Comparison of ENCODE assay signal across 8 cellular contexts in the genomic region with DNA sequence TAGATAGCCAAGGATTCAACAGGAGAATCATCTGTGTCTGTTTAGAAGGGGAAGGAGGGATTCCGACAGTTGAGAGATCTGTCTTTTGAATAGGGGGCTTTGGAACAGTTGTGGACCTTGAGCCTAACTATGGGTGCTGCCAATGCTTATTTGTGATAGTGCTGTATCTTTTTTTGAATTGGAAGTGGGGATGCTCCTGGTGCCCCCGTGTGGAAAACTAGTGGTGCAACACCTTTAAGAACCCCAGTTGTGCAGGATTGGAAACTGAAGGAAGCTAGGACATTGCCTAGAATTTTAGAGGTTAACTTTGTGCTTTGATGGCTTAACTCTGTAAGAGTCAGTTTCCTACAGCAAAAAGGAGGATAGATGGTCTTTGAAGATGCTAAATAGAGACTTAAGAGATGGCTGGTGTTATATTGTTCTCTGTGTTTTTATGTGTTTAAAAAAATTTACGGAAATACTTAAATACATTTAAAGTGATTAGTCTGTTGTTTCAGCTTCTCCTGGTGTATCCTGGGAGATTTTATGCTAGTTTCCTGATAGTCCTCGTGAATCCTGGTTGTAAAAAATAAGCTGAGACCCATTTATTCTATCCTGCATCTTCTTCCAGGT.
DNase-seq lines count a peak whose midpoint lies in the region; ATAC-seq and TF ChIP-seq lines count a peak whose summit lies in the region.

No MANE protein-coding gene starts in this region.

- TF ChIP-seq CTCF in astrocyte of the cerebellum (IDR thresholded peaks at IDR 0.05; ENCODE audit: low read depth, low read length, missing control alignments): peak; percentile 81

- H3K9me3 ChIP-seq in iPS-20b (ENCODE audit: insufficient read depth, low read depth, low read length): no peaks in the 10 kb centered on the region

- peaks cover 48% of the 10 kb centered on the region; the same call in 1 of the 2 replicates for H3K4me1 ChIP-seq in iPS-20b (ENCODE audit: insufficient read depth, low read length)

- DNase-seq in DMS114 treated with DMSO at 0.1 percent for 48 hours (lab: John Stamatoyannopoulos, UW; ENCODE audit: unreplicated experiment): peak; percentile 65
- DNase-seq in HT-29 (ENCODE audit: low spot score): peak; percentile 69
- peak; percentile 36 for DNase-seq in RPMI8226
- DNase-seq in astrocyte of the cerebellum (ENCODE audit: low read depth): no peak
- peak; percentile 52 for DNase-seq in stimulated activated CD4-positive, alpha-beta T cell treated with anti-CD3 and anti-CD28 coated beads, Interleukin-15, amount 100 ng/mL, for 24 hours

- no peak overlapping the region for H3K27ac ChIP-seq in iPS-20b (ENCODE audit: low read length)

- no peak for ATAC-seq in HG03025 (IDR thresholded peaks at IDR 0.05; ENCODE audit: low FRiP score, unreplicated experiment)
- no peak for ATAC-seq in HG02588 (IDR thresholded peaks at IDR 0.05; ENCODE audit: unreplicated experiment)

- H3K27me3 ChIP-seq in iPS-20b (ENCODE audit: insufficient read depth, low read length): no peaks in the 10 kb centered on the region

- H3K36me3 ChIP-seq in iPS-20b (ENCODE audit: insufficient read depth, low read depth, low read length): peaks cover 53% of the 10 kb centered on the region

- H3K9ac ChIP-seq in iPS-20b (ENCODE audit: low read depth, low read length): peak overlapping the region; percentile 10; the same call in 1 of the 2 replicates

- in situ Hi-C loops in astrocyte of the cerebellum (cut with HindIII; ENCODE audit: low sequenced_read_pairs): no loop called here

- H3K4me3 ChIP-seq in astrocyte of the cerebellum (ENCODE audit: low read depth, low read length): no peak overlapping the region
- H3K4me3 ChIP-seq in iPS-20b (ENCODE audit: low read length): no peak overlapping the region
